17 cellular contexts compared by ENCODE assay signal in genomic region chr3:127776347-127776746, GRCh38. TPM values are rescaled to one million over a fixed set of nuclear protein-coding genes. Genes with fewer than 3 reads are reported as not detected.
DNase-seq lines count a peak whose midpoint lies in the region; ATAC-seq and TF ChIP-seq lines count a peak whose summit lies in the region.
"Had no signal": no experiment of that assay in that cellular context is flagged by ENCODE, and none has a peak within 500 bp of the region (broad histone marks: within the 10 kb centered on the region; RNA-seq: fewer than 3 reads in every experiment).

No MANE protein-coding gene starts in this region.

- no peak for ATAC-seq in gastroesophageal sphincter

- H3K27ac ChIP-seq in BLaER1 (no peak overlapping the region), SJSA1 (peak overlapping the region; percentile 77), gastroesophageal sphincter (peak overlapping the region; percentile 4 to 87 (median 86)), prostate gland (peak overlapping the region in 1 of 2 donors; percentile 46)
- H3K27ac ChIP-seq: right lobe of liver, SK-N-MC had no signal

- intact Hi-C loops in prostate gland (cut with DNase I): no loop called here

- H3K36me3 ChIP-seq in BLaER1: no peaks in the 10 kb centered on the region
- H3K36me3 ChIP-seq in SJSA1: peaks cover 25% of the 10 kb centered on the region
- H3K36me3 ChIP-seq in gastroesophageal sphincter: no peaks in the 10 kb centered on the region
- peaks cover 17% of the 10 kb centered on the region for H3K36me3 ChIP-seq in skeletal muscle satellite cell (ENCODE audit: insufficient read depth, low read length)
- H3K36me3 ChIP-seq in prostate gland: no peaks in the 10 kb centered on the region
- H3K36me3 ChIP-seq: right lobe of liver had no signal

- DNase-seq in SJSA1 (ENCODE audit: low read depth in 1 of 2, low spot score in 2 of 2): no peak
- DNase-seq in prostate gland (ENCODE audit: low spot score): no peak
- no peak for DNase-seq in retina
- DNase-seq in effector CD8-positive, alpha-beta T cell (lab: John Stamatoyannopoulos, UW): no peak
- no peak for DNase-seq in GM03348 (ENCODE audit: low spot score)
- DNase-seq: activated CD4-positive, alpha-beta T cell treated with anti-CD3 and anti-CD28 coated beads, Interleukin-2, amount 50 U/mL, for 4 hours; GDM1; left lung; MM.1S; naive B cell; NCI-H510A treated with DMSO at 0.1 percent for 48 hours; right lobe of liver; stimulated activated naive CD4-positive, alpha-beta T cell had no signal

- peaks cover 13% of the 10 kb centered on the region for H3K9me3 ChIP-seq in BLaER1
- H3K9me3 ChIP-seq in SJSA1 (replicated peaks): no peaks in the 10 kb centered on the region
- H3K9me3 ChIP-seq in gastroesophageal sphincter: no peaks in the 10 kb centered on the region
- H3K9me3 ChIP-seq in skeletal muscle satellite cell (replicated peaks; ENCODE audit: low read length): no peaks in the 10 kb centered on the region
- no peaks in the 10 kb centered on the region for H3K9me3 ChIP-seq in prostate gland
- H3K9me3 ChIP-seq: left lung, right lobe of liver had no signal

- TF ChIP-seq EP300 in gastroesophageal sphincter (IDR thresholded peaks at IDR 0.05): no peak

- H3K4me1 ChIP-seq in BLaER1 (peaks cover 50% of the 10 kb centered on the region), SJSA1 (replicated peaks) (peaks cover 53% of the 10 kb centered on the region), gastroesophageal sphincter (peaks cover 3 to 91% (median 34%) of the 10 kb centered on the region in 3 donors), skeletal muscle satellite cell (ENCODE audit: control insufficient read depth, insufficient read depth, low read length) (peaks cover 46% of the 10 kb centered on the region), prostate gland (replicated peaks) (peaks cover 3% of the 10 kb centered on the region)

- H3K4me3 ChIP-seq in BLaER1 (no peak overlapping the region), SJSA1 (no peak overlapping the region), gastroesophageal sphincter (no peak overlapping the region), skeletal muscle satellite cell (ENCODE audit: low read length) (no peak overlapping the region), prostate gland (no peak overlapping the region)
- H3K4me3 ChIP-seq: left lung, right lobe of liver, SK-N-MC had no signal

- H3K9ac ChIP-seq in BLaER1 (no peak overlapping the region), skeletal muscle satellite cell (ENCODE audit: low read depth, low read length) (peak overlapping the region; percentile 82)

- peak overlapping the region; percentile 81; the same call in 1 of the 2 replicates for H3K4me2 ChIP-seq in BLaER1
- peak overlapping the region; percentile 73 for H3K4me2 ChIP-seq in skeletal muscle satellite cell (ENCODE audit: low read length)

- H3K27me3 ChIP-seq in BLaER1: no peaks in the 10 kb centered on the region
- H3K27me3 ChIP-seq in SJSA1 (replicated peaks): no peaks in the 10 kb centered on the region
- H3K27me3 ChIP-seq in gastroesophageal sphincter: no peaks in the 10 kb centered on the region
- H3K27me3 ChIP-seq in skeletal muscle satellite cell (ENCODE audit: control insufficient read depth, insufficient read depth, low read length): no peaks in the 10 kb centered on the region
- H3K27me3 ChIP-seq in prostate gland (replicated peaks; ENCODE audit: insufficient read depth): no peaks in the 10 kb centered on the region
- H3K27me3 ChIP-seq: left lung, right lobe of liver had no signal

- TF ChIP-seq CTCF in gastroesophageal sphincter (IDR thresholded peaks at IDR 0.05) (no peak), prostate gland (IDR thresholded peaks at IDR 0.05) (no peak)

- no peak for TF ChIP-seq POLR2A in gastroesophageal sphincter (IDR thresholded peaks at IDR 0.05)
- no peak for TF ChIP-seq POLR2A in prostate gland (IDR thresholded peaks at IDR 0.05)

- no peaks in the 10 kb centered on the region for H4K20me1 ChIP-seq in BLaER1

- WGBS in gastroesophageal sphincter (ENCODE audit: low coverage in 1 of 2), 2 donors: no CpG with 5 or more reads among the region's 10 CpGs
- WGBS in prostate gland: 95% methylated on average over 10 of the region's 10 CpGs

RNA-seq across cellular contexts. Expression of gene MGLL, which starts 46.0 kb away (rescaled TPM):
- 31.9 and 47.7 TPM in 2 replicates for total RNA-seq in SJSA1 (2014; rRNA removed; shearing (Covaris generic))
- 100 to 1,000 TPM in 1 of 4 donors, 10 to 100 TPM in 3; 39.2 to 171 (median 55.8) TPM for total RNA-seq in gastroesophageal sphincter
- total RNA-seq in skeletal muscle satellite cell (2012; rRNA removed): 34.0 and 68.8 TPM in 2 replicates
- 10 to 100 TPM; 20.0 to 31.8 TPM for total RNA-seq in prostate gland
